15 cellular contexts compared by ENCODE assay signal in the genomic region with DNA sequence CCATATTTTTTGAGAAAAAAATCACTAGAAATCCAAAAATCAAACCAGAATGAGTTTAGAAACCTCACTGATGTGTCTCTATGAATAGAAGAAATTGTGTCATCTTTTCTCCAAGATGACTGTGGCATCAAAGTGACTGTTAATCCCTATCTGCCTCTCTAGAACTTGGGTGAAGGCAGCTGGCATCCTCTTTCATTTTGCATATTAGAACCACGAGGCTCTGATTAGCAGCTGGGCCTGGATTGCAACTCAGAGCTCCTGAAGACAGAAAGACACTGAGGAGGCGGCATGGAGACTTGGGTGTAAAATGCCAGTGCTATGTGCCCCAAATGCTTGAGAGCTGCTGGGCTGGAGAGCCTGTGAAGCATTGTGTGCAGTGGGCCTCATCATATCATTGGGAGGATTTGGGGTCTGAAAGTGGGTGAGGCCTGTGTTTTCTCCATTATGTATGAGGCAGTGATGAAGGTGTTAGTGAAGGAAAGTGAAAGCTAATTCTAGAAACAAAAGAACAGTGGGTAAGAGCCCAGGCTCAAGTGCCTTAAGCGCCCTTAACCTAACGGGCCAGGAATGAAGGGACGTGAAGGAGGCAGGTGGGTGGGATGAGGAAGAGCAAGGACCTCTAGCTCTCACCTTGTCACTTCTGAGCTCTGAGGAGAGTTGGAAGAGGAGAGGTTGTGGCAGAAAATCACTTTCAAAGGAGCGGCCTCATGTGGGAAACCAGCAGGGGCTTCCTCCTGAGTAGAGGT. TPM values are rescaled to one million over a fixed set of nuclear protein-coding genes. Genes with fewer than 3 reads are reported as not detected.
DNase-seq lines count a peak whose midpoint lies in the region; ATAC-seq and TF ChIP-seq lines count a peak whose summit lies in the region.
"Had no signal": no experiment of that assay in that cellular context is flagged by ENCODE, and none has a peak within 500 bp of the region (broad histone marks: within the 10 kb centered on the region; RNA-seq: fewer than 3 reads in every experiment).

No MANE protein-coding gene starts in this region.

- H3F3A ChIP-seq in Loucy (ENCODE audit: low read depth): no peaks in the 10 kb centered on the region
- no peaks in the 10 kb centered on the region for H3F3A ChIP-seq in PC-9 (ENCODE audit: insufficient read depth, low read depth)

- DNase-seq in DND-41 (peak; percentile 6), NCI-H526 treated with DMSO at 0.1 percent for 48 hours (lab: John Stamatoyannopoulos, UW) (peak; percentile 8), left lung (no peak), osteocyte (ENCODE audit: extremely low spot score, unreplicated experiment) (no peak), NCI-H1105 treated with DMSO at 0.1 percent for 48 hours (lab: John Stamatoyannopoulos, UW) (no peak), PC-9 (no peak), H7 (no peak)
- DNase-seq: CD8-positive, alpha-beta memory T cell; HFFc6; T-helper 9 cell had no signal

- H3K4me3 ChIP-seq in DND-41 (ENCODE audit: low read depth in 1 of 2, low read length in 2 of 2) (no peak overlapping the region), Loucy (ENCODE audit: low read length, poor library complexity, severe bottlenecking) (no peak overlapping the region), left lung (no peak overlapping the region), PC-9 (no peak overlapping the region), H7 (ENCODE audit: insufficient read depth, low read depth, low read length) (no peak overlapping the region)
- H3K4me3 ChIP-seq: BLaER1 treated with 17β-estradiol and CSF1 and Interleukin-3, amounts not matched to agents 10 nM and 100 nM had no signal

- peaks cover 36% of the 10 kb centered on the region for H3K27me3 Mint-ChIP-seq in osteocyte (ENCODE audit: unreplicated experiment)

- no TSS peak for BruUV-seq in PC-9 (replicated peaks; lab: Mats Ljungman, UMichigan)

- H3K4me1 Mint-ChIP-seq in osteocyte (ENCODE audit: unreplicated experiment): no peaks in the 10 kb centered on the region
- H3K4me1 Mint-ChIP-seq: CD8-positive, alpha-beta memory T cell; T-cell had no signal

- H3K36me3 Mint-ChIP-seq in osteocyte (ENCODE audit: unreplicated experiment): no peaks in the 10 kb centered on the region
- H3K36me3 Mint-ChIP-seq: CD8-positive, alpha-beta memory T cell; T-cell had no signal

- H4K20me1 ChIP-seq in DND-41 (ENCODE audit: insufficient read depth, low read length) (no peaks in the 10 kb centered on the region), Loucy (ENCODE audit: insufficient read depth, low read length, poor library complexity, severe bottlenecking) (no peaks in the 10 kb centered on the region), PC-9 (ENCODE audit: insufficient read depth) (no peaks in the 10 kb centered on the region)
- H4K20me1 ChIP-seq: BLaER1 treated with 17β-estradiol and CSF1 and Interleukin-3, amounts not matched to agents 10 nM and 100 nM had no signal

- H3K4me1 ChIP-seq in DND-41 (ENCODE audit: insufficient read depth, low read length) (peaks cover 16% of the 10 kb centered on the region), Loucy (ENCODE audit: insufficient read depth, low read length, poor library complexity, severe bottlenecking) (no peaks in the 10 kb centered on the region), left lung (no peaks in the 10 kb centered on the region), PC-9 (replicated peaks; ENCODE audit: insufficient read depth) (no peaks in the 10 kb centered on the region)
- H3K4me1 ChIP-seq: BLaER1 treated with 17β-estradiol and CSF1 and Interleukin-3, amounts not matched to agents 10 nM and 100 nM had no signal

- TF ChIP-seq CTCF in DND-41 (IDR thresholded peaks at IDR 0.05; ENCODE audit: borderline replicate concordance, extremely low read depth, low read length, poor library complexity, severe bottlenecking) (no peak), Loucy (conservative IDR thresholded peaks at IDR 0.05; ENCODE audit: low read length) (no peak), left lung (IDR thresholded peaks at IDR 0.05) (no peak), osteocyte (IDR thresholded peaks at IDR 0.05) (no peak), PC-9 (conservative IDR thresholded peaks at IDR 0.05) (no peak)

- H3K9me2 ChIP-seq in Loucy (replicated peaks; ENCODE audit: low read depth, low read length) (no peaks in the 10 kb centered on the region), PC-9 (ENCODE audit: insufficient read depth) (no peaks in the 10 kb centered on the region)
- H3K9me2 ChIP-seq: SK-N-SH had no signal

- H3K36me3 ChIP-seq in DND-41 (ENCODE audit: insufficient read depth, low read length) (no peaks in the 10 kb centered on the region), Loucy (ENCODE audit: insufficient read depth, low read length) (no peaks in the 10 kb centered on the region), left lung (no peaks in the 10 kb centered on the region), PC-9 (ENCODE audit: low read depth) (no peaks in the 10 kb centered on the region), H7 (replicated peaks; ENCODE audit: control insufficient read depth, insufficient read depth, low read length) (no peaks in the 10 kb centered on the region)
- H3K36me3 ChIP-seq: BLaER1 treated with 17β-estradiol and CSF1 and Interleukin-3, amounts not matched to agents 10 nM and 100 nM had no signal

- H3K79me2 ChIP-seq in DND-41 (ENCODE audit: insufficient read depth, low read length): no peaks in the 10 kb centered on the region
- H3K79me2 ChIP-seq in Loucy (ENCODE audit: insufficient read depth, low read length): no peaks in the 10 kb centered on the region
- no peaks in the 10 kb centered on the region for H3K79me2 ChIP-seq in PC-9 (ENCODE audit: low read depth)

- ATAC-seq in DND-41 (ENCODE audit: insufficient read depth, low read depth): peak; percentile 59
- peak; percentile 78 for ATAC-seq in left lung
- ATAC-seq: T-cell had no signal

- H3K27me3 ChIP-seq in DND-41 (ENCODE audit: insufficient read depth, low read length, poor library complexity) (no peaks in the 10 kb centered on the region), Loucy (ENCODE audit: insufficient read depth, low read length, poor library complexity, severe bottlenecking) (no peaks in the 10 kb centered on the region), left lung (no peaks in the 10 kb centered on the region), PC-9 (ENCODE audit: insufficient read depth, low read depth) (no peaks in the 10 kb centered on the region), H7 (ENCODE audit: control insufficient read depth, insufficient read depth, low read length) (no peaks in the 10 kb centered on the region)
- H3K27me3 ChIP-seq: BLaER1 treated with 17β-estradiol and CSF1 and Interleukin-3, amounts not matched to agents 10 nM and 100 nM had no signal

- peak overlapping the region; percentile 67 for H2AFZ ChIP-seq in DND-41 (ENCODE audit: low read depth, low read length)
- H2AFZ ChIP-seq in Loucy (ENCODE audit: low read length): peak overlapping the region; percentile 59; the same call in 1 of the 2 replicates
- no peak overlapping the region for H2AFZ ChIP-seq in PC-9

- H3K4me3 Mint-ChIP-seq in osteocyte (ENCODE audit: unreplicated experiment): no peak overlapping the region
- H3K4me3 Mint-ChIP-seq: CD8-positive, alpha-beta memory T cell; HFFc6; T-cell had no signal

- CTCF ChIA-PET in PC-9 (lab: Charles Lee): no interaction called here

- no peaks in the 10 kb centered on the region for H3K9me3 ChIP-seq in DND-41 (ENCODE audit: insufficient read depth, low read length, severe bottlenecking)
- no peaks in the 10 kb centered on the region for H3K9me3 ChIP-seq in Loucy (ENCODE audit: insufficient read depth, low read depth, low read length)
- H3K9me3 ChIP-seq in left lung: no peaks in the 10 kb centered on the region
- no peaks in the 10 kb centered on the region for H3K9me3 ChIP-seq in PC-9 (ENCODE audit: insufficient read depth, low read depth)
- H3K9me3 ChIP-seq: BLaER1 treated with 17β-estradiol and CSF1 and Interleukin-3, amounts not matched to agents 10 nM and 100 nM; SK-N-SH had no signal

- H3K27ac Mint-ChIP-seq in osteocyte (ENCODE audit: unreplicated experiment): no peak overlapping the region
- H3K27ac Mint-ChIP-seq: CD8-positive, alpha-beta memory T cell; HFFc6; T-cell had no signal

- no peak overlapping the region for H3K9ac ChIP-seq in DND-41 (ENCODE audit: low read depth, low read length)
- no peak overlapping the region for H3K9ac ChIP-seq in Loucy (ENCODE audit: low read depth, low read length, poor library complexity, severe bottlenecking)
- H3K9ac ChIP-seq: SK-N-SH had no signal

- intact Hi-C loops in left lung (cut with DNase I): no loop called here
- intact Hi-C loops in PC-9 (cut with micrococcal nuclease; ENCODE audit: unreplicated experiment): loop anchor here (2.0 kb wide), 1 partner anchor 49 kb away; no protein-coding TSS in a partner anchor

- no peaks in the 10 kb centered on the region for H3K9me3 Mint-ChIP-seq in osteocyte (ENCODE audit: unreplicated experiment)
- H3K9me3 Mint-ChIP-seq: CD8-positive, alpha-beta memory T cell; HFFc6; T-cell had no signal

- POLR2A ChIA-PET in PC-9 (lab: Charles Lee; ENCODE audit: unreplicated experiment): no interaction called here

- H3K4me2 ChIP-seq in DND-41 (ENCODE audit: insufficient read depth, low read length) (no peak overlapping the region), Loucy (ENCODE audit: low read depth, low read length, poor library complexity, severe bottlenecking) (no peak overlapping the region), PC-9 (no peak overlapping the region)
- H3K4me2 ChIP-seq: BLaER1 treated with 17β-estradiol and CSF1 and Interleukin-3, amounts not matched to agents 10 nM and 100 nM; SK-N-SH had no signal

- peak overlapping the region; percentile 19; the same call in 1 of the 2 replicates for H3K27ac ChIP-seq in DND-41 (ENCODE audit: low read length)
- H3K27ac ChIP-seq in left lung: no peak overlapping the region
- no peak overlapping the region for H3K27ac ChIP-seq in PC-9
- H3K27ac ChIP-seq: BLaER1 treated with 17β-estradiol and CSF1 and Interleukin-3, amounts not matched to agents 10 nM and 100 nM had no signal

RNA-seq across cellular contexts. Expression of a gene that starts 26.2 kb away (rescaled TPM):
- total RNA-seq in left lung (1 to 10 TPM in 1 of 2 donors, under 1 TPM in 1; 0.73 to 1.6 TPM), osteocyte (not detected in 2 replicates), PC-9 (2021) (1.1 and 2.9 TPM in 2 replicates)
- not detected in 2 replicates for total RNA-seq in H7 (2014; rRNA removed; shearing (Covaris generic))
- total RNA-seq: CD8-positive, alpha-beta memory T cell; HepG2; HFFc6; T-cell had no signal

RNA-seq across cellular contexts. Expression of a gene that starts 36.1 kb away (rescaled TPM):
- total RNA-seq in left lung (100 to 1,000 TPM; 133 to 251 TPM), osteocyte (not detected in 2 replicates), PC-9 (2021) (not detected in 2 replicates)
- total RNA-seq in H7 (2014; rRNA removed; shearing (Covaris generic)): 0.78 and 1.7 TPM in 2 replicates
- total RNA-seq: CD8-positive, alpha-beta memory T cell; HepG2; HFFc6 had no signal

Comparison
In these comparisons a context has a peak if more than half of its experiments do, and no peak if none do; other contexts are left out.
1. DNase-seq: peak in DND-41 (single experiment) and NCI-H526 treated with DMSO at 0.1 percent for 48 hours (single experiment); none in left lung (0 of 2), osteocyte (single experiment), NCI-H1105 treated with DMSO at 0.1 percent for 48 hours (single experiment), PC-9 (0 of 2) and H7 (single experiment).
2. RNA of a gene that starts 36.1 kb away (total RNA-seq): 133 to 251 TPM in left lung; 0.78 to 1.7 TPM in H7, not detected in PC-9 and not detected in osteocyte; every median in the first group is over 10 times any median in the second.